In the genomic region with DNA sequence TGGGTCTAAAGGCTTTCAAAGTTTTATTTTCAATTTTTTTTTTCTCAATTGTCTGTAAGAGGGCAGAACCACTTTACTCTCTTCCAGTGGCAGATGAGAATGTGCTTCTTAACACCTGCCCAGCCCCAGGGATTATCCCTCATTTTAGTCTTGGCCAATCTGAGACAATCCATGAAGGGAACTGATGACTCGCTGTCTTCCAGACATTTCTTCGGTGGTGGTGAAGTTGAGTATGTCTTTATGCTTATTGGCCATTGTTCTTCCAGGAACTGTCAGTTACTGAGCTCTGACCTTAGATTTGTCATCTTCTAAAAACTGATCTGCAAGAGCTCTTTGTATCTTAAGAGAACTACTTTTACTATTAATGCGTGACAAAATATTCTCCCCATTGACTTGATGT, we compare ENCODE assay signal across 15 cellular contexts.
"Had no signal": no experiment of that assay in that cellular context is flagged by ENCODE, and none has a peak within 500 bp of the region (broad histone marks: within the 10 kb centered on the region; RNA-seq: fewer than 3 reads in every experiment).

No MANE protein-coding gene starts in this region.

- H3K9me3 ChIP-seq: colonic mucosa, prostate gland, spleen, upper lobe of left lung had no signal

- H3K36me3 ChIP-seq: colonic mucosa, prostate gland, spleen, upper lobe of left lung had no signal

- DNase-seq: activated CD4-positive, alpha-beta T cell treated with anti-CD3 and anti-CD28 coated beads, Interleukin-2, amount 50 U/mL, for 1 hour; activated naive CD4-positive, alpha-beta T cell; activated naive CD8-positive, alpha-beta T cell treated with anti-CD3 and anti-CD28 coated beads, Interleukin-2, amount 50 U/mL, for 24 hours; activated T-cell treated with anti-CD3 and anti-CD28 coated beads for 4 hours; central memory CD4-positive, alpha-beta T cell; colonic mucosa; effector CD4-positive, alpha-beta T cell; hypothalamus; spleen; stimulated activated naive CD8-positive, alpha-beta T cell treated with anti-CD3 and anti-CD28 coated beads, Interleukin-15, amount 100 ng/mL, for 72 hours; SW 1271 had no signal

- H3K4me1 ChIP-seq: prostate gland had no signal

- ATAC-seq: activated naive CD8-positive, alpha-beta T cell treated with anti-CD3 and anti-CD28 coated beads, Interleukin-2, amount 50 U/mL, for 24 hours; sciatic nerve; stimulated activated naive CD8-positive, alpha-beta T cell treated with anti-CD3 and anti-CD28 coated beads, Interleukin-15, amount 100 ng/mL, for 72 hours had no signal

- H3K4me3 ChIP-seq: colonic mucosa, prostate gland, spleen, upper lobe of left lung had no signal

- H3K27ac ChIP-seq: colonic mucosa, epithelial cell of prostate, prostate gland, spleen, upper lobe of left lung had no signal

- H3K27me3 ChIP-seq: colonic mucosa, upper lobe of left lung had no signal
